In genomic region chr3:25043757-25044156, GRCh38 we compare ENCODE assay signal across 27 cellular contexts.
"Had no signal": no experiment of that assay in that cellular context is flagged by ENCODE, and none has a peak within 500 bp of the region (broad histone marks: within the 10 kb centered on the region; RNA-seq: fewer than 3 reads in every experiment).

No MANE protein-coding gene starts in this region.

- H2AFZ ChIP-seq: neural progenitor cell, parathyroid adenoma had no signal

- ATAC-seq: naive thymus-derived CD8-positive, alpha-beta T cell; natural killer cell treated with Interleukin-12 subunit alpha and Interleukin-12 subunit beta and Interleukin-15 and Interleukin-18, amount 100 ng/mL, for 72 hours; psoas muscle; right cardiac atrium; right lobe of liver; stimulated activated effector memory CD8-positive, alpha-beta T cell treated with anti-CD3 and anti-CD28 coated beads, Interleukin-12 subunit alpha, Interleukin-12 subunit beta, amount 100 ng/mL, for 72 hours; stimulated activated naive B cell treated with anti-CD40 and anti-IgM and Interleukin-4, amounts not matched to agents 10 μg/mL and 1 μg/mL and 100 μg/mL, for 72 hours had no signal

- H3K4me2 ChIP-seq: neural progenitor cell had no signal

- H3K9ac ChIP-seq: neural progenitor cell, parathyroid adenoma had no signal

- H3K27ac ChIP-seq: neural progenitor cell, ovary, parathyroid adenoma, psoas muscle, right lobe of liver, stomach, thoracic aorta, thyroid gland, tibial nerve, uterus had no signal

- H3K79me2 ChIP-seq: parathyroid adenoma had no signal

- H3K27me3 ChIP-seq: neural progenitor cell, ovary, right lobe of liver, sigmoid colon, stomach, thyroid gland, tibial nerve, upper lobe of left lung, uterus had no signal

- H3K4me3 ChIP-seq: neural progenitor cell, ovary, psoas muscle, right lobe of liver, sigmoid colon, stomach, thoracic aorta, thyroid gland, tibial nerve, upper lobe of left lung, uterus had no signal

- H3K9me3 ChIP-seq: ovary, psoas muscle, right lobe of liver, sigmoid colon, stomach, thoracic aorta, thyroid gland, tibial nerve, upper lobe of left lung, uterus had no signal

- H3K4me1 ChIP-seq: parathyroid adenoma, right lobe of liver had no signal

- DNase-seq: naive thymus-derived CD8-positive, alpha-beta T cell; nephron progenitor cell; occipital lobe; ovary; posterior cingulate gyrus; psoas muscle; right cardiac atrium; right lobe of liver; sigmoid colon; small intestine; stimulated activated CD4-positive, alpha-beta T cell treated with anti-CD3 and anti-CD28 coated beads, Interleukin-15, amount 100 ng/mL, for 24 hours; stimulated activated CD4-positive, alpha-beta T cell treated with anti-CD3 and anti-CD28 coated beads, Interleukin-2, amount 100 ng/mL, for 24 hours; stimulated activated CD4-positive, alpha-beta T cell treated with anti-CD3 and anti-CD28 coated beads, Interleukin-2, amount 100 ng/mL, for 48 hours; stimulated activated CD4-positive, alpha-beta T cell treated with anti-CD3 and anti-CD28 coated beads, Interleukin-4, amount 100 ng/mL, for 24 hours; stimulated activated naive B cell treated with anti-CD40 and anti-IgM and Interleukin-4, amounts not matched to agents 10 μg/mL and 1 μg/mL and 100 μg/mL, for 72 hours; stimulated activated naive CD4-positive, alpha-beta T cell treated with Interleukin-2 at 50 U/mL for 16 hours; stomach; thyroid gland; trophoblast cell; upper lobe of left lung; uterus had no signal

- H3K36me3 ChIP-seq: neural progenitor cell, ovary, right lobe of liver, sigmoid colon, stomach, thoracic aorta, thyroid gland, tibial nerve, upper lobe of left lung, uterus had no signal
